In genomic region chr20:59598625-59599310, GRCh38 we compare ENCODE assay signal across 7 cellular contexts. TPM values are rescaled to one million over a fixed set of nuclear protein-coding genes. Genes with fewer than 3 reads are reported as not detected.
DNase-seq lines count a peak whose midpoint lies in the region; ATAC-seq and TF ChIP-seq lines count a peak whose summit lies in the region.

No MANE protein-coding gene starts in this region.

- H3K36me3 ChIP-seq in HEK293 (ENCODE audit: control insufficient read depth in 2 of 2, insufficient read depth in 1 of 2, low read length in 2 of 2) (no peaks in the 10 kb centered on the region), adrenal gland (replicated peaks in 1 of 2) (no peaks in the 10 kb centered on the region)

- DNase-seq in EL, result peak; percentile 21
- DNase-seq in NCI-H69 (lab: John Stamatoyannopoulos, UW), result peak; percentile 25
- DNase-seq in adrenal gland, result peak in 6 of 7 donors; percentile 17 to 57 (median 44)
- peak in 2 of 3 donors; percentile 2 to 5 for DNase-seq in immature natural killer cell
- DNase-seq in stimulated activated CD8-positive, alpha-beta memory T cell treated with anti-CD3 and anti-CD28 coated beads, Interleukin-2, amount 100 ng/mL, for 48 hours (ENCODE audit: low read depth in 2 of 2), result peak; percentile 17 to 18

- peaks cover 6 to 27% (median 12%) of the 10 kb centered on the region in 3 donors for H3K27me3 Mint-ChIP-seq in immature natural killer cell (ENCODE audit: low read depth in 3 of 3)

- TF ChIP-seq POLR2A in adrenal gland (IDR thresholded peaks at IDR 0.05), result no peak

- H3K4me1 ChIP-seq in HEK293 (ENCODE audit: control insufficient read depth, insufficient read depth, low read length) (no peaks in the 10 kb centered on the region), adrenal gland (replicated peaks in 1 of 2) (no peaks in the 10 kb centered on the region)

- no peak overlapping the region for H3K27ac ChIP-seq in HEK293 (ENCODE audit: extremely low read depth, low read depth, low read length)
- H3K27ac ChIP-seq in adrenal gland, result no peak overlapping the region

- no peak overlapping the region for H3K4me3 ChIP-seq in HEK293 (ENCODE audit: low read depth, low read length)
- no peak overlapping the region for H3K4me3 ChIP-seq in adrenal gland

- POLR2A ChIA-PET in HEK293 (lab: Yijun Ruan, JAX), result no interaction called here

- WGBS in adrenal gland, 4 donors, result 24 to 34% (median 29%) methylated on average over 12 to 13 of the region's 13 CpGs

- no peak for ATAC-seq in GM19395 (IDR thresholded peaks at IDR 0.05; ENCODE audit: unreplicated experiment)

- H3K9me3 Mint-ChIP-seq in immature natural killer cell, result peaks cover 0 to 1% (median 0%) of the 10 kb centered on the region in 6 donors

- TF ChIP-seq CTCF in HEK293 (tag by site-specific recombination; IDR thresholded peaks at IDR 0.05) (peak; percentile 63), adrenal gland (IDR thresholded peaks at IDR 0.05) (peak; percentile 55 to 76 (median 69))

- no peak overlapping the region for H3K27ac Mint-ChIP-seq in immature natural killer cell

- H3K9me3 ChIP-seq in HEK293 (ENCODE audit: control insufficient read depth, insufficient read depth, low read depth, low read length), result no peaks in the 10 kb centered on the region
- no peaks in the 10 kb centered on the region for H3K9me3 ChIP-seq in adrenal gland (replicated peaks in 1 of 3)

- no peak overlapping the region for H3K4me3 Mint-ChIP-seq in immature natural killer cell

- H3K4me1 Mint-ChIP-seq in immature natural killer cell, result no peaks in the 10 kb centered on the region

- peaks cover 11% of the 10 kb centered on the region for H3K27me3 ChIP-seq in adrenal gland

- intact Hi-C loops in adrenal gland (cut with DNase I), result loop anchor here in 1 of 2 donors (2.0 kb wide), 1 partner anchor 152 kb away; no protein-coding TSS in a partner anchor

- no peaks in the 10 kb centered on the region for H3K36me3 Mint-ChIP-seq in immature natural killer cell

- CTCF ChIA-PET in HEK293 (lab: Yijun Ruan, JAX), result interaction anchor here (0.6 to 4.9 kb wide), 24 partner anchors 9 to 1023 kb away, joined by 3 to 53 read pairs (median 4); no protein-coding TSS in a partner anchor

TF ChIP-seq in HEK293, 187 proteins besides CTCF, POLR2A, EP300 and RAD21:
- TF ChIP-seq, protein P1, sequence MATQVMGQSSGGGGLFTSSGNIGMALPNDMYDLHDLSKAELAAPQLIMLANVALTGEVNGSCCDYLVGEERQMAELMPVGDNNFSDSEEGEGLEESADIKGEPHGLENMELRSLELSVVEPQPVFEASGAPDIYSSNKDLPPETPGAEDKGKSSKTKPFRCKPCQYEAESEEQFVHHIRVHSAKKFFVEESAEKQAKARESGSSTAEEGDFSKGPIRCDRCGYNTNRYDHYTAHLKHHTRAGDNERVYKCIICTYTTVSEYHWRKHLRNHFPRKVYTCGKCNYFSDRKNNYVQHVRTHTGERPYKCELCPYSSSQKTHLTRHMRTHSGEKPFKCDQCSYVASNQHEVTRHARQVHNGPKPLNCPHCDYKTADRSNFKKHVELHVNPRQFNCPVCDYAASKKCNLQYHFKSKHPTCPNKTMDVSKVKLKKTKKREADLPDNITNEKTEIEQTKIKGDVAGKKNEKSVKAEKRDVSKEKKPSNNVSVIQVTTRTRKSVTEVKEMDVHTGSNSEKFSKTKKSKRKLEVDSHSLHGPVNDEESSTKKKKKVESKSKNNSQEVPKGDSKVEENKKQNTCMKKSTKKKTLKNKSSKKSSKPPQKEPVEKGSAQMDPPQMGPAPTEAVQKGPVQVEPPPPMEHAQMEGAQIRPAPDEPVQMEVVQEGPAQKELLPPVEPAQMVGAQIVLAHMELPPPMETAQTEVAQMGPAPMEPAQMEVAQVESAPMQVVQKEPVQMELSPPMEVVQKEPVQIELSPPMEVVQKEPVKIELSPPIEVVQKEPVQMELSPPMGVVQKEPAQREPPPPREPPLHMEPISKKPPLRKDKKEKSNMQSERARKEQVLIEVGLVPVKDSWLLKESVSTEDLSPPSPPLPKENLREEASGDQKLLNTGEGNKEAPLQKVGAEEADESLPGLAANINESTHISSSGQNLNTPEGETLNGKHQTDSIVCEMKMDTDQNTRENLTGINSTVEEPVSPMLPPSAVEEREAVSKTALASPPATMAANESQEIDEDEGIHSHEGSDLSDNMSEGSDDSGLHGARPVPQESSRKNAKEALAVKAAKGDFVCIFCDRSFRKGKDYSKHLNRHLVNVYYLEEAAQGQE (tag by site-specific recombination; IDR thresholded peaks at IDR 0.05), result no peak
- peak; percentile 83 for TF ChIP-seq ZNF654 (tag by site-specific recombination; IDR thresholded peaks at IDR 0.05; ENCODE audit: low read depth)

RNA-seq across cellular contexts. Expression of gene PHACTR3, which starts 5.6 kb away (rescaled TPM):
- total RNA-seq in adrenal gland, result 1 to 10 TPM in 3 of 8 donors, under 1 TPM in 5; 0.17 to 3.6 (median 0.71) TPM
- 1 to 10 TPM in 1 of 3 donors, under 1 TPM in 2; 0.57 to 1.8 (median 0.80) TPM for polyA plus RNA-seq in adrenal gland
- polyA plus RNA-seq in immature natural killer cell, result not detected
